1 cellular context compared by ENCODE assay signal in genomic region chr1:30908886-30909777, GRCh38.
TF ChIP-seq lines count a peak whose summit lies in the region.

No MANE protein-coding gene starts in this region.

TF ChIP-seq in HEK293, 187 proteins besides CTCF, POLR2A, EP300 and RAD21 (continued from another document):
- TF ChIP-seq ZBTB26 (tag by site-specific recombination; optimal IDR thresholded peaks at IDR 0.05) (peak; percentile 24), SP7 (tag by site-specific recombination; IDR thresholded peaks at IDR 0.05) (0 out of 2 replicates have a peak, but pooled peaks have one; percentile 21)
